22 cellular contexts compared by ENCODE assay signal in the genomic region with DNA sequence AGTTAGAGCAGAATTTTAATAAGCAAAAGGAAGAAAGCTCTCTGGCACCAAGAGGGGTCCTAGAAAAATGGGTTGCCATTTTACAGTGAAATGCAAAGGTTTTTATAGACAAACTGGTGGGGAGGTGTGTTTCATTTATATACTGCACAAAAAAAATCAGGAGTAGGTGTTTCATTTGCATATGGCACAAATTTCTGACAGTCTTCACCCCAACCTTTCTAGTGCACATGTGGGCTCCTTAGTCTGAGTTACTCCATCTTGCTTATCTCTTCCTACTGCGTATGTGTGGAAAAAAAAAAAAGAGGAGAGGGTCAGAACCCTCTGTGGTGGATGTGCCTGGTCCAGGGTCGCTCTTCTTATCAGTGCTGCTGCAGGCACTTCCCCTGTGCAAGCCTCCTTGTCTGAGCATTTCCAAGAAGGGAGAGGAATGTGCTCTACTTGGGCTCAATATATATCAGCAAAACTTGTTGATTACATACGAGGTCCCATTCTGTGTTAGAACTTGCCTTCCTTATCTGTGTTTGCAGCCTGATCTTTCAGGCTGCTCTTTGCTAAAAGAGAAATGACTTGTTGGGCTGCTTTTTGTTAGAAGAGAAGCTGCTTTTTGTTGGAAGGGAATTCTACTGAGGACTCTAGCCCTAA. TPM values are rescaled to one million over a fixed set of nuclear protein-coding genes. Genes with fewer than 3 reads are reported as not detected.
DNase-seq lines count a peak whose midpoint lies in the region; TF ChIP-seq lines count a peak whose summit lies in the region.
"Had no signal": no experiment of that assay in that cellular context is flagged by ENCODE, and none has a peak within 500 bp of the region (broad histone marks: within the 10 kb centered on the region; RNA-seq: fewer than 3 reads in every experiment).

No MANE protein-coding gene starts in this region.

- H3K9me3 ChIP-seq in Caco-2 (0 out of 2 replicates have a peak, but pooled peaks cover 5% of the 10 kb centered on the region), endodermal cell (ENCODE audit: control insufficient read depth, low read length) (peaks cover 46% of the 10 kb centered on the region)
- H3K9me3 ChIP-seq: suprapubic skin had no signal

- peaks cover 22% of the 10 kb centered on the region for H3K4me1 ChIP-seq in Caco-2
- H3K4me1 ChIP-seq in endodermal cell (ENCODE audit: control insufficient read depth, insufficient read depth, low read length): no peaks in the 10 kb centered on the region

- in situ Hi-C loops in KBM-7 (cut with MboI; ENCODE audit: low pct_unique_long_range_greater_than_20kb, low sequenced_read_pairs): no loop called here

- TF ChIP-seq CTCF in Caco-2 (IDR thresholded peaks at IDR 0.05; ENCODE audit: insufficient read depth in 1 of 2, low read depth in 1 of 2, low read length in 1 of 2, severe bottlenecking in 1 of 2, unreplicated experiment in 1 of 2) (no peak), endodermal cell (conservative IDR thresholded peaks at IDR 0.05) (no peak), progenitor cell of endocrine pancreas (IDR thresholded peaks at IDR 0.05; ENCODE audit: unreplicated experiment) (no peak), type B pancreatic cell (conservative IDR thresholded peaks at IDR 0.05) (no peak)

- intact Hi-C loops in Caco-2 (cut with micrococcal nuclease; ENCODE audit: unreplicated experiment): no loop called here

- H3K36me3 Mint-ChIP-seq in Caco-2 (ENCODE audit: insufficient read depth, unreplicated experiment) (peaks cover 6% of the 10 kb centered on the region), endodermal cell (ENCODE audit: low read depth) (peaks cover 15% of the 10 kb centered on the region), progenitor cell of endocrine pancreas (ENCODE audit: insufficient read depth) (peaks cover 5% of the 10 kb centered on the region), type B pancreatic cell (no peaks in the 10 kb centered on the region)

- DNase-seq in Caco-2: peak; percentile 15 to 43
- peak; percentile 85 for DNase-seq in KBM-7
- DNase-seq in endodermal cell: no peak
- no peak for DNase-seq in progenitor cell of endocrine pancreas (ENCODE audit: low spot score, unreplicated experiment)
- no peak for DNase-seq in NCI-H446 treated with DMSO at 0.1 percent for 48 hours (lab: John Stamatoyannopoulos, UW)
- no peak for DNase-seq in NAMALWA (ENCODE audit: low spot score)
- DNase-seq in type B pancreatic cell (ENCODE audit: extremely low spot score, unreplicated experiment): no peak
- DNase-seq: activated CD4-positive, alpha-beta memory T cell treated with anti-CD3 and anti-CD28 coated beads, Interleukin-2, amount 10 ng/mL, durations not matched to agents 7 days and 5 days; activated CD4-positive, CD25-positive, alpha-beta regulatory T cell treated with anti-CD3 and anti-CD28 coated beads, Interleukin-2, amount 50 U/mL, for 72 hours; activated CD8-positive, alpha-beta memory T cell treated with anti-CD3 and anti-CD28 coated beads, Interleukin-2, amount 50 U/mL, for 4 hours; activated naive CD4-positive, alpha-beta T cell treated with anti-CD3 and anti-CD28 coated beads for 36 hours; CD4-positive, alpha-beta memory T cell; DMS153; H7; NCI-H1048; nephron progenitor cell; stimulated activated naive B cell treated with anti-CD40 and anti-IgM and Interleukin-4, amounts not matched to agents 10 μg/mL and 1 μg/mL and 100 μg/mL, for 72 hours; T-cell had no signal

- CTCF ChIA-PET in Caco-2 (lab: Charles Lee): no interaction called here

- WGBS in endodermal cell (ENCODE audit: insufficient coverage in 1 of 2, insufficient read length in 1 of 2), 2 experiments: 86 to 100% methylated on average over 1 to 3 of the region's 3 CpGs

- H3K27me3 Mint-ChIP-seq in Caco-2 (ENCODE audit: insufficient read depth, unreplicated experiment) (no peaks in the 10 kb centered on the region), endodermal cell (ENCODE audit: insufficient read depth) (no peaks in the 10 kb centered on the region), progenitor cell of endocrine pancreas (no peaks in the 10 kb centered on the region), type B pancreatic cell (no peaks in the 10 kb centered on the region)
- H3K27me3 Mint-ChIP-seq: activated CD4-positive, alpha-beta memory T cell treated with anti-CD3 and anti-CD28 coated beads, Interleukin-2, amount 10 ng/mL, durations not matched to agents 7 days and 5 days; CD4-positive, alpha-beta memory T cell; dendritic cell treated with granulocyte-macrophage colony-stimulating factor and Interleukin-4, amounts not matched to agents 40 ng/mL and 50 ng/mL, for 4 days; stimulated activated naive B cell treated with anti-CD40 and anti-IgM and Interleukin-4, amounts not matched to agents 10 μg/mL and 1 μg/mL and 100 μg/mL, for 72 hours; T-cell had no signal

- H3K27me3 ChIP-seq in Caco-2 (replicated peaks; ENCODE audit: control insufficient read depth, insufficient read depth, low read length) (no peaks in the 10 kb centered on the region), endodermal cell (ENCODE audit: control insufficient read depth, insufficient read depth, low read length, poor library complexity, severe bottlenecking) (no peaks in the 10 kb centered on the region)
- H3K27me3 ChIP-seq: suprapubic skin had no signal

- H3K4me3 Mint-ChIP-seq in Caco-2 (ENCODE audit: unreplicated experiment) (peak overlapping the region; percentile 53), endodermal cell (no peak overlapping the region), progenitor cell of endocrine pancreas (ENCODE audit: low read depth) (no peak overlapping the region), type B pancreatic cell (no peak overlapping the region)
- H3K4me3 Mint-ChIP-seq: activated CD4-positive, alpha-beta memory T cell treated with anti-CD3 and anti-CD28 coated beads, Interleukin-2, amount 10 ng/mL, durations not matched to agents 7 days and 5 days; activated naive CD4-positive, alpha-beta T cell treated with anti-CD3 and anti-CD28 coated beads for 36 hours; activated T-helper 1 cell treated with anti-CD3 and anti-CD28 coated beads, Interleukin-12 subunit alpha, Interleukin-12 subunit beta, Interleukin-2, Interleukin-4 antibody, amounts not matched to agents 30 ng/mL and 10 ng/mL and 1 ng/mL, durations not matched to agents 14 hours and 24 hours and 36 hours; CD4-positive, alpha-beta memory T cell; dendritic cell treated with granulocyte-macrophage colony-stimulating factor and Interleukin-4, amounts not matched to agents 40 ng/mL and 50 ng/mL, for 4 days; nephron progenitor cell; stimulated activated naive B cell treated with anti-CD40 and anti-IgM and Interleukin-4, amounts not matched to agents 10 μg/mL and 1 μg/mL and 100 μg/mL, for 72 hours; T-cell had no signal

- no TSS peak for BruUV-seq in Caco-2 (replicated peaks; lab: Mats Ljungman, UMichigan)

- POLR2A ChIA-PET in Caco-2 (lab: Charles Lee): no interaction called here

- H3K9ac ChIP-seq in endodermal cell (ENCODE audit: extremely low read depth, low read length, poor library complexity, severe bottlenecking): no peak overlapping the region

- H3K4me3 ChIP-seq in Caco-2 (ENCODE audit: low read depth, low read length) (no peak overlapping the region), endodermal cell (ENCODE audit: low read length) (no peak overlapping the region)
- H3K4me3 ChIP-seq: skin epidermis, suprapubic skin had no signal

- no peak overlapping the region for H3K27ac ChIP-seq in endodermal cell (ENCODE audit: low read depth, low read length)
- H3K27ac ChIP-seq: skin epidermis, suprapubic skin had no signal

- peaks cover 3% of the 10 kb centered on the region for H3K9me3 Mint-ChIP-seq in Caco-2 (ENCODE audit: unreplicated experiment)
- H3K9me3 Mint-ChIP-seq in endodermal cell: peaks cover 40% of the 10 kb centered on the region
- peaks cover 18% of the 10 kb centered on the region for H3K9me3 Mint-ChIP-seq in progenitor cell of endocrine pancreas (ENCODE audit: low read depth)
- H3K9me3 Mint-ChIP-seq in type B pancreatic cell: peaks cover 10% of the 10 kb centered on the region

- H3K27ac Mint-ChIP-seq in Caco-2 (ENCODE audit: unreplicated experiment) (no peak overlapping the region), endodermal cell (peak overlapping the region; percentile 49), progenitor cell of endocrine pancreas (peak overlapping the region; percentile 69), type B pancreatic cell (no peak overlapping the region)
- H3K27ac Mint-ChIP-seq: activated CD4-positive, alpha-beta memory T cell treated with anti-CD3 and anti-CD28 coated beads, Interleukin-2, amount 10 ng/mL, durations not matched to agents 7 days and 5 days; activated naive CD4-positive, alpha-beta T cell treated with anti-CD3 and anti-CD28 coated beads for 36 hours; activated T-helper 1 cell treated with anti-CD3 and anti-CD28 coated beads, Interleukin-12 subunit alpha, Interleukin-12 subunit beta, Interleukin-2, Interleukin-4 antibody, amounts not matched to agents 30 ng/mL and 10 ng/mL and 1 ng/mL, durations not matched to agents 14 hours and 24 hours and 36 hours; CD4-positive, alpha-beta memory T cell; dendritic cell treated with granulocyte-macrophage colony-stimulating factor and Interleukin-4, amounts not matched to agents 40 ng/mL and 50 ng/mL, for 4 days; nephron progenitor cell; stimulated activated naive B cell treated with anti-CD40 and anti-IgM and Interleukin-4, amounts not matched to agents 10 μg/mL and 1 μg/mL and 100 μg/mL, for 72 hours; T-cell had no signal

- H3K36me3 ChIP-seq in Caco-2 (ENCODE audit: control insufficient read depth, insufficient read depth, low read length) (no peaks in the 10 kb centered on the region), endodermal cell (ENCODE audit: control insufficient read depth, insufficient read depth, low read length) (no peaks in the 10 kb centered on the region)
- H3K36me3 ChIP-seq: suprapubic skin had no signal

- H3K4me1 Mint-ChIP-seq in Caco-2 (ENCODE audit: low read depth, unreplicated experiment): peaks cover 20% of the 10 kb centered on the region
- peaks cover 34% of the 10 kb centered on the region for H3K4me1 Mint-ChIP-seq in endodermal cell
- peaks cover 31% of the 10 kb centered on the region for H3K4me1 Mint-ChIP-seq in progenitor cell of endocrine pancreas (ENCODE audit: low read depth)
- no peaks in the 10 kb centered on the region for H3K4me1 Mint-ChIP-seq in type B pancreatic cell (ENCODE audit: unreplicated experiment)
- H3K4me1 Mint-ChIP-seq: activated CD4-positive, alpha-beta memory T cell treated with anti-CD3 and anti-CD28 coated beads, Interleukin-2, amount 10 ng/mL, durations not matched to agents 7 days and 5 days; CD4-positive, alpha-beta memory T cell; stimulated activated naive B cell treated with anti-CD40 and anti-IgM and Interleukin-4, amounts not matched to agents 10 μg/mL and 1 μg/mL and 100 μg/mL, for 72 hours; T-cell had no signal

RNA-seq across cellular contexts. Expression of a gene that starts 59.0 kb away (rescaled TPM):
- total RNA-seq in Caco-2 (2022) (1.4 and 1.8 TPM in 2 replicates), endodermal cell (10 to 100 TPM; 10.7 to 10.8 TPM), progenitor cell of endocrine pancreas (1.1 TPM in 2 replicates), type B pancreatic cell (ENCODE audit: low replicate concordance) (0.74 and 1.4 TPM in 2 replicates)
- polyA plus RNA-seq in endodermal cell (2013, experiment 1 of 2): 3.9 TPM
- polyA plus RNA-seq in endodermal cell (2013, experiment 2 of 2): 5.7 TPM
- total RNA-seq: activated CD4-positive, alpha-beta memory T cell treated with anti-CD3 and anti-CD28 coated beads, Interleukin-2, amount 10 ng/mL, durations not matched to agents 7 days and 5 days; activated naive CD4-positive, alpha-beta T cell treated with anti-CD3 and anti-CD28 coated beads for 36 hours; activated T-helper 1 cell treated with anti-CD3 and anti-CD28 coated beads, Interleukin-12 subunit alpha, Interleukin-12 subunit beta, Interleukin-2, Interleukin-4 antibody, amounts not matched to agents 30 ng/mL and 10 ng/mL and 1 ng/mL, durations not matched to agents 14 hours and 24 hours and 36 hours; CD4-positive, alpha-beta memory T cell; T-cell had no signal
- polyA plus RNA-seq: CD4-positive, alpha-beta memory T cell had no signal

Comparison
In these comparisons a context has a peak if more than half of its experiments do, and no peak if none do; other contexts are left out.
1. DNase-seq: peak in Caco-2 (2 of 2) and KBM-7 (single experiment); none in endodermal cell (single experiment), progenitor cell of endocrine pancreas (single experiment), NCI-H446 treated with DMSO at 0.1 percent for 48 hours (single experiment), NAMALWA (single experiment) and type B pancreatic cell (single experiment).
2. H3K27ac Mint-ChIP-seq: peak in endodermal cell (single experiment) and progenitor cell of endocrine pancreas (single experiment); none in Caco-2 (single experiment) and type B pancreatic cell (single experiment).